In genomic region chr16:57314161-57314785, GRCh38 we compare ENCODE assay signal across 2 cellular contexts.
TF ChIP-seq lines count a peak whose summit lies in the region.

No MANE protein-coding gene starts in this region.

TF ChIP-seq in HEK293, 187 proteins besides CTCF, POLR2A, EP300 and RAD21:
- TF ChIP-seq ZNF335 (tag by site-specific recombination; conservative IDR thresholded peaks at IDR 0.05), result no peak
- no peak for TF ChIP-seq ZNF140 (tag by site-specific recombination; IDR thresholded peaks at IDR 0.05)
- TF ChIP-seq ZNF792 (tag by site-specific recombination; IDR thresholded peaks at IDR 0.05), result no peak
- TF ChIP-seq ZNF596 (tag by site-specific recombination; IDR thresholded peaks at IDR 0.05), result no peak
- TF ChIP-seq MYNN (tag by site-specific recombination; IDR thresholded peaks at IDR 0.05; ENCODE audit: borderline replicate concordance), result no peak
- TF ChIP-seq PRDM1 (tag by site-specific recombination; IDR thresholded peaks at IDR 0.05), result peak; percentile 89

TF ChIP-seq in GM12878, 131 proteins besides CTCF, POLR2A, EP300 and RAD21:
- no peak for TF ChIP-seq KLF5 (IDR thresholded peaks at IDR 0.05; ENCODE audit: partially characterized antibody)
- peak; percentile 59 to 74; a peak in 2 of 4 replicates for TF ChIP-seq IKZF2 (IDR thresholded peaks at IDR 0.05)
- no peak for TF ChIP-seq BACH1 (IDR thresholded peaks at IDR 0.05; ENCODE audit: borderline replicate concordance)
- TF ChIP-seq NFIC (IDR thresholded peaks at IDR 0.05; ENCODE audit: low read depth, low read length), result 0 out of 2 replicates have a peak, but pooled peaks have one; percentile 31
- TF ChIP-seq JUNB (IDR thresholded peaks at IDR 0.05), result peak; percentile 47; the same call in 1 of the 2 replicates
- TF ChIP-seq IKZF1 (conservative IDR thresholded peaks at IDR 0.05), result peak; percentile 47
- no peak for TF ChIP-seq SKIL (IDR thresholded peaks at IDR 0.05; ENCODE audit: low read depth, poor library complexity, severe bottlenecking)
- TF ChIP-seq DPF2 (IDR thresholded peaks at IDR 0.05), result 0 out of 2 replicates have a peak, but pooled peaks have one; percentile 19
- TF ChIP-seq ETV6 (conservative IDR thresholded peaks at IDR 0.05 in 1 of 2, IDR thresholded peaks at IDR 0.05 in 1 of 2; ENCODE audit: borderline replicate concordance in 1 of 2, low read depth in 1 of 2), result peak in 1 of 2 experiments; percentile 12; a peak in 1 of 4 replicates
- peak; percentile 20 for TF ChIP-seq MEF2B (IDR thresholded peaks at IDR 0.05; ENCODE audit: partially characterized antibody, poor library complexity, severe bottlenecking)
- TF ChIP-seq REST (IDR thresholded peaks at IDR 0.05; ENCODE audit: low read depth, low read length), result no peak
- peak; percentile 61; the same call in 1 of the 2 replicates for TF ChIP-seq MTA3 (IDR thresholded peaks at IDR 0.05; ENCODE audit: borderline replicate concordance, low read length)
- TF ChIP-seq CBFB (IDR thresholded peaks at IDR 0.05; ENCODE audit: low read depth), result no peak
- peak; percentile 48; the same call in 1 of the 2 replicates for TF ChIP-seq RELB (IDR thresholded peaks at IDR 0.05; ENCODE audit: low read depth)
